ENCODE assay signal across 13 cellular contexts in the genomic region with DNA sequence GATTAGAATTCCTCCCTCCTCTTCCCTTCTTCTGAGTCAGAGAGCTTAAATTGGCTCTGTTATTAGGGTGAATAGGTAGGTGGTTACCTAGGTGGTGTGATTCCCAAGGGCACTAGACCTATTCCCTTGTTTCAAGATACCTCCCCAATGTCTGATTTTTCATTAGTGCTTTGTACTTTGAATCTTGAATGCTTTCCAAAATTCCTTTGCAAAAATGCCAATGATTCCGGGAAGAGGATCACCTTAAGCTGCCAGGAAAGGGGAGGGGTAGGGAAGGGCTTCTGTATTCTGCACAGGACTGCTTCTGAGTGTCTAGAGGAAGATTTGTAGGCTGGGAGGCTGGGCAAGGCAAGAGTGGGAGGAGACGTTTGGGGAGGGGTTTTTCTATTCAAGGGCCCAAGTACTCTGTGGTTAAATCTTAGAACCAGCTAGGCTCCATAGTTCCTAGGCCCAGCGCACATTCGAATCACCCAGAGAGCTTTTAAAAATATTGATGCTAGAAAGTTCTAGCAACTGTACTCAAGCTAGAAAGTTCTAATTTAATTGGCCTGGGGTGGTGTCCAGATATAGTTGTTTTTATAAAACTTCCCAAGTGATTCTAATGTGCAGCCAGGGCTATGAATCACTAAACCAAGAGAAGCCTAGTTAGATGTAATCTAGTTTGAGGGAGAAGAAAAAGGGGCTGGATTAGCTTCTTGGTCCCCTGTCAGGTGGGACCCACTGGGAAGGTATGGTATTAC. TPM values are rescaled to one million over a fixed set of nuclear protein-coding genes. Genes with fewer than 3 reads are reported as not detected.
DNase-seq lines count a peak whose midpoint lies in the region; ATAC-seq and TF ChIP-seq lines count a peak whose summit lies in the region.
"Had no signal": no experiment of that assay in that cellular context is flagged by ENCODE, and none has a peak within 500 bp of the region (broad histone marks: within the 10 kb centered on the region; RNA-seq: fewer than 3 reads in every experiment).

No MANE protein-coding gene starts in this region.

- peak overlapping the region; percentile 69 for H3K27ac Mint-ChIP-seq in chondrocyte (ENCODE audit: unreplicated experiment)
- H3K27ac Mint-ChIP-seq: T-helper 17 cell had no signal

- H3K4me1 ChIP-seq in heart right ventricle = peaks cover 0 to 36% (median 29%) of the 10 kb centered on the region in 9 donors
- peaks cover 20% of the 10 kb centered on the region for H3K4me1 ChIP-seq in lower lobe of right lung
- H3K4me1 ChIP-seq in aorta (ENCODE audit: control insufficient read depth in 1 of 2, insufficient read depth in 2 of 2, low read length in 2 of 2) = peaks cover 3 to 5% of the 10 kb centered on the region in 2 donors
- peaks cover 0 to 27% (median 16%) of the 10 kb centered on the region in 4 donors for H3K4me1 ChIP-seq in tibial nerve
- H3K4me1 ChIP-seq: parathyroid adenoma had no signal

- TF ChIP-seq CTCF in heart right ventricle (IDR thresholded peaks at IDR 0.05) (no peak), chondrocyte (IDR thresholded peaks at IDR 0.05) (no peak), lower lobe of right lung (IDR thresholded peaks at IDR 0.05) (no peak), tibial nerve (IDR thresholded peaks at IDR 0.05) (no peak)

- H3K36me3 Mint-ChIP-seq in chondrocyte (ENCODE audit: low read depth) = no peaks in the 10 kb centered on the region

- DNase-seq in heart right ventricle = no peak
- no peak for DNase-seq in left ventricle myocardium superior
- no peak for DNase-seq in chondrocyte (ENCODE audit: low spot score)
- no peak for DNase-seq in lower lobe of right lung
- no peak for DNase-seq in aorta
- no peak for DNase-seq in NCI-H2081 treated with DMSO at 0.1 percent for 48 hours (lab: John Stamatoyannopoulos, UW)
- DNase-seq in tibial nerve (ENCODE audit: low spot score in 2 of 2) = no peak
- no peak for DNase-seq in HUDEP-2 (lab: John Stamatoyannopoulos, UW; ENCODE audit: unreplicated experiment in 76 of 76)
- DNase-seq: central memory CD4-positive, alpha-beta T cell; Karpas-422; NCI-H69; T-helper 17 cell had no signal

- peaks cover 0 to 14% (median 0%) of the 10 kb centered on the region in 7 donors for H3K27me3 ChIP-seq in heart right ventricle
- no peaks in the 10 kb centered on the region for H3K27me3 ChIP-seq in lower lobe of right lung (ENCODE audit: low read depth)
- H3K27me3 ChIP-seq in aorta (ENCODE audit: control insufficient read depth in 1 of 2, insufficient read depth in 2 of 2, low read length in 1 of 2) = no peaks in the 10 kb centered on the region
- H3K27me3 ChIP-seq in tibial nerve = no peaks in the 10 kb centered on the region

- ATAC-seq in heart right ventricle (peak in 4 of 8 donors; percentile 27 to 51 (median 34)), left ventricle myocardium superior (no peak), lower lobe of right lung (peak; percentile 87), aorta (ENCODE audit: low FRiP score) (peak; percentile 61)
- ATAC-seq: T-helper 17 cell had no signal

- peaks cover 15% of the 10 kb centered on the region for H3K9me3 Mint-ChIP-seq in chondrocyte (ENCODE audit: low read depth)

- H3K9me3 ChIP-seq in heart right ventricle (no peaks in the 10 kb centered on the region), lower lobe of right lung (no peaks in the 10 kb centered on the region), aorta (ENCODE audit: control insufficient read depth, low read length) (no peaks in the 10 kb centered on the region), tibial nerve (no peaks in the 10 kb centered on the region)

- peaks cover 38% of the 10 kb centered on the region for H3K4me1 Mint-ChIP-seq in chondrocyte (ENCODE audit: low read depth)

- 29 to 47% methylated on average over 4 of the region's 4 CpGs for WGBS in heart right ventricle, 2 donors
- WGBS in aorta, 2 donors = 7 to 15% methylated on average over 4 of the region's 4 CpGs
- 42 to 55% methylated on average over 4 of the region's 4 CpGs for WGBS in tibial nerve, 2 donors

- H3K4me3 Mint-ChIP-seq in chondrocyte (ENCODE audit: unreplicated experiment) = no peak overlapping the region
- H3K4me3 Mint-ChIP-seq: T-helper 17 cell had no signal

- intact Hi-C loops in heart right ventricle (cut with DNase I) (loop anchor here in 1 of 10 donors (5.0 kb wide), 1 partner anchor 41 kb away; no protein-coding TSS in a partner anchor), left ventricle myocardium superior (cut with micrococcal nuclease) (no loop called here), lower lobe of right lung (cut with DNase I) (no loop called here), aorta (cut with DNase I) (loop anchor here in 1 of 2 donors (2.0 kb wide), 1 partner anchor 62 kb away; no protein-coding TSS in a partner anchor)

- H3K27ac ChIP-seq in heart right ventricle = peak overlapping the region in 9 of 10 donors; percentile 31 to 83 (median 58)
- H3K27ac ChIP-seq in lower lobe of right lung = peak overlapping the region; percentile 25
- peak overlapping the region; percentile 36 to 85 for H3K27ac ChIP-seq in aorta (ENCODE audit: low read depth in 1 of 2, low read length in 2 of 2)
- H3K27ac ChIP-seq in tibial nerve = peak overlapping the region in 2 of 4 donors; percentile 80 to 89
- H3K27ac ChIP-seq: parathyroid adenoma had no signal

- TF ChIP-seq POLR2A in tibial nerve (IDR thresholded peaks at IDR 0.05) = no peak

- H3K4me3 ChIP-seq in heart right ventricle (no peak overlapping the region), lower lobe of right lung (no peak overlapping the region), aorta (ENCODE audit: low read length in 2 of 2) (no peak overlapping the region), tibial nerve (no peak overlapping the region)

- no peak for TF ChIP-seq EP300 in tibial nerve (IDR thresholded peaks at IDR 0.05)

- no peaks in the 10 kb centered on the region for H3K27me3 Mint-ChIP-seq in chondrocyte (ENCODE audit: low read depth)
- H3K27me3 Mint-ChIP-seq: T-helper 17 cell had no signal

- H3K36me3 ChIP-seq in heart right ventricle (no peaks in the 10 kb centered on the region), lower lobe of right lung (no peaks in the 10 kb centered on the region), aorta (ENCODE audit: control insufficient read depth in 1 of 2, insufficient read depth in 2 of 2, low read length in 1 of 2) (no peaks in the 10 kb centered on the region), tibial nerve (no peaks in the 10 kb centered on the region)

RNA-seq across cellular contexts. Expression of a gene that starts 24.2 kb away (rescaled TPM):
- 100 to 1,000 TPM; 106 to 238 (median 120) TPM for total RNA-seq in heart right ventricle
- polyA plus RNA-seq in heart right ventricle = 100 to 1,000 TPM in 1 of 2 donors, 10 to 100 TPM in 1; 60.2 to 130 TPM
- total RNA-seq in left ventricle myocardium superior = 91.2 TPM
- total RNA-seq in chondrocyte = 335 to 384 TPM (median 382 TPM) in 3 replicates
- 419 TPM for total RNA-seq in lower lobe of right lung
- 100 to 1,000 TPM; 374 to 532 TPM for total RNA-seq in aorta
- polyA plus RNA-seq in aorta = 100 to 1,000 TPM; 128 to 160 TPM
- total RNA-seq in tibial nerve = 100 to 1,000 TPM; 215 to 284 (median 258) TPM
